Comparison of ENCODE assay signal across 24 cellular contexts in the genomic region with DNA sequence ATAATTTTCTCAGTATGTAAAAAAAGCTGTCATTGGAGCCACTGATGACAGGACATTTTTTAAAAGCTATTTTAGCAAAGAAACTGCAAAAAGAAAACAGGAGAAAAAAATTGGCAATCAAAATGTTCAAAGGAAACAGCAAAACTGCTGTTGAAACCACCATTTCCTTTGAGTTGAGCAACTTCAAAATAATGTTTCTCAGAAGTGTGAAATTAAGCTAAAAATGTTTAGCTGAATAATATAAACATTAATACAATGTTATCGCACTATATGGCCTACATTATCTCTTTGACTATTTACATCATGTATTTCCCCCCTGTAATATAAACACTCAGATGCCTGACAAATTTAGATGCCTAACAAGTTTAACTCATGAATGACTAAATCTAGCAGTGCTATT. TPM values are rescaled to one million over a fixed set of nuclear protein-coding genes. Genes with fewer than 3 reads are reported as not detected.
DNase-seq lines count a peak whose midpoint lies in the region; ATAC-seq and TF ChIP-seq lines count a peak whose summit lies in the region.
"Had no signal": no experiment of that assay in that cellular context is flagged by ENCODE, and none has a peak within 500 bp of the region (broad histone marks: within the 10 kb centered on the region; RNA-seq: fewer than 3 reads in every experiment).

No MANE protein-coding gene starts in this region.

- H3K9ac ChIP-seq in BLaER1 treated with 17β-estradiol and CSF1 and Interleukin-3, amounts not matched to agents 10 nM and 100 nM: no peak overlapping the region; a peak in 1 of 22 replicates
- H3K9ac ChIP-seq: parathyroid adenoma had no signal

- H3K4me2 ChIP-seq in BLaER1 treated with 17β-estradiol and CSF1 and Interleukin-3, amounts not matched to agents 10 nM and 100 nM: peak overlapping the region in 3 of 11 experiments; percentile 2 to 35 (median 6); a peak in 5 of 22 replicates

- peaks cover 3% of the 10 kb centered on the region for H3K9me3 Mint-ChIP-seq in CD8-positive, alpha-beta T cell

- no peak overlapping the region; a peak in 1 of 20 replicates for H3K4me3 ChIP-seq in BLaER1 treated with 17β-estradiol and CSF1 and Interleukin-3, amounts not matched to agents 10 nM and 100 nM
- H3K4me3 ChIP-seq in CD8-positive, alpha-beta T cell (ENCODE audit: low read depth, low read length): no peak overlapping the region
- H3K4me3 ChIP-seq: colonic mucosa, MG63, right atrium auricular region, testis, vagina had no signal

- H3K9me3 ChIP-seq in BLaER1 treated with 17β-estradiol and CSF1 and Interleukin-3, amounts not matched to agents 10 nM and 100 nM (replicated peaks in 1 of 11): peaks cover 28 to 66% (median 42%) of the 10 kb centered on the region in 11 experiments
- no peaks in the 10 kb centered on the region for H3K9me3 ChIP-seq in CD8-positive, alpha-beta T cell (ENCODE audit: low read length)
- H3K9me3 ChIP-seq: colonic mucosa, testis, vagina had no signal

- CTCF ChIA-PET in CD8-positive, alpha-beta T cell (lab: Charles Lee): interaction anchor here (1.3 to 1.4 kb wide), 2 partner anchors 24 to 27 kb away, joined by 4 to 11 read pairs; a partner anchor contains a TSS

- POLR2A ChIA-PET in CD8-positive, alpha-beta T cell (lab: Charles Lee): interaction anchor here (0.9 to 2.0 kb wide), 3 partner anchors 24 to 66 kb away, joined by 3 to 7 read pairs (median 4); a partner anchor contains a TSS

- TF ChIP-seq CTCF in CD8-positive, alpha-beta T cell (IDR thresholded peaks at IDR 0.05): no peak

- peak overlapping the region in 10 of 11 experiments; percentile 10 to 67 (median 51); a peak in 17 of 22 replicates for H3K27ac ChIP-seq in BLaER1 treated with 17β-estradiol and CSF1 and Interleukin-3, amounts not matched to agents 10 nM and 100 nM
- no peak overlapping the region for H3K27ac ChIP-seq in CD8-positive, alpha-beta T cell (ENCODE audit: low read depth, low read length)
- H3K27ac ChIP-seq: colonic mucosa, foreskin keratinocyte, parathyroid adenoma, right atrium auricular region, testis, vagina, WERI-Rb-1 had no signal

- H3K36me3 ChIP-seq in BLaER1 treated with 17β-estradiol and CSF1 and Interleukin-3, amounts not matched to agents 10 nM and 100 nM: peaks cover 0 to 11% (median 0%) of the 10 kb centered on the region in 11 experiments; a peak in 1 of 22 replicates
- no peaks in the 10 kb centered on the region for H3K36me3 ChIP-seq in CD8-positive, alpha-beta T cell (ENCODE audit: insufficient read depth, low read length)
- H3K36me3 ChIP-seq: colonic mucosa, MG63, right atrium auricular region, vagina, WERI-Rb-1 had no signal

- no peak overlapping the region for H3K27ac Mint-ChIP-seq in CD8-positive, alpha-beta T cell
- H3K27ac Mint-ChIP-seq: activated CD4-positive, alpha-beta T cell treated with anti-CD3 and anti-CD28 coated beads, Interleukin-2, amount 10 ng/mL, durations not matched to agents 24 days and 14 days; nephron progenitor cell had no signal

- H3K36me3 Mint-ChIP-seq in CD8-positive, alpha-beta T cell: no peaks in the 10 kb centered on the region

- H3K4me3 Mint-ChIP-seq in CD8-positive, alpha-beta T cell: peak overlapping the region; percentile 40
- H3K4me3 Mint-ChIP-seq: nephron progenitor cell had no signal

- H3K4me1 ChIP-seq in BLaER1 treated with 17β-estradiol and CSF1 and Interleukin-3, amounts not matched to agents 10 nM and 100 nM: peaks cover 0 to 41% (median 5%) of the 10 kb centered on the region in 10 experiments; a peak in 10 of 20 replicates
- peaks cover 28% of the 10 kb centered on the region for H3K4me1 ChIP-seq in CD8-positive, alpha-beta T cell (ENCODE audit: insufficient read depth, low read length)
- H3K4me1 ChIP-seq: colonic mucosa, foreskin keratinocyte, parathyroid adenoma, right atrium auricular region, testis, vagina had no signal

- intact Hi-C loops in CD8-positive, alpha-beta T cell (cut with DNase I, micrococcal nuclease): no loop called here
- intact Hi-C loops in left colon (cut with DNase I, micrococcal nuclease): no loop called here

- no peak for DNase-seq in CD8-positive, alpha-beta T cell
- DNase-seq in MV-4-11 (lab: John Stamatoyannopoulos, UW) (peak; percentile 49), iris pigment epithelial cell (ENCODE audit: low read depth) (peak; percentile 27), DMS153 (lab: John Stamatoyannopoulos, UW) (no peak), left colon (no peak)
- DNase-seq: activated CD4-positive, alpha-beta T cell treated with anti-CD3 and anti-CD28 coated beads, Interleukin-2, amount 10 ng/mL, durations not matched to agents 24 days and 14 days; colonic mucosa; effector memory CD4-positive, alpha-beta T cell; foreskin keratinocyte; GDM1; IMR-90; left ventricle myocardium superior; MG63; midbrain; NCI-H2171; nephron progenitor cell; stimulated activated CD4-positive, alpha-beta T cell treated with anti-CD3 and anti-CD28 coated beads, Interleukin-4, amount 100 ng/mL, for 24 hours; testis; WERI-Rb-1 had no signal

- H4K20me1 ChIP-seq in BLaER1 treated with 17β-estradiol and CSF1 and Interleukin-3, amounts not matched to agents 10 nM and 100 nM: no peaks in the 10 kb centered on the region

- peaks cover 43% of the 10 kb centered on the region for H3K4me1 Mint-ChIP-seq in CD8-positive, alpha-beta T cell (ENCODE audit: low read depth)
- H3K4me1 Mint-ChIP-seq: nephron progenitor cell had no signal

- ATAC-seq in CD8-positive, alpha-beta T cell: peak; percentile 49
- ATAC-seq in HG02973 (IDR thresholded peaks at IDR 0.05; ENCODE audit: unreplicated experiment) (no peak), left colon (no peak)
- ATAC-seq: foreskin keratinocyte, left ventricle myocardium superior had no signal

- H3K27me3 ChIP-seq in BLaER1 treated with 17β-estradiol and CSF1 and Interleukin-3, amounts not matched to agents 10 nM and 100 nM: no peaks in the 10 kb centered on the region
- no peaks in the 10 kb centered on the region for H3K27me3 ChIP-seq in CD8-positive, alpha-beta T cell (ENCODE audit: insufficient read depth, low read length)
- H3K27me3 ChIP-seq: colonic mucosa, foreskin keratinocyte, MG63, right atrium auricular region, testis, vagina had no signal

- no peaks in the 10 kb centered on the region for H3K27me3 Mint-ChIP-seq in CD8-positive, alpha-beta T cell (ENCODE audit: low read depth)

RNA-seq across cellular contexts. Expression of a gene that starts 23.4 kb away (rescaled TPM):
- 10 to 100 TPM; 20.8 to 23.1 TPM for total RNA-seq in CD8-positive, alpha-beta T cell
- 10 to 100 TPM in 1 of 2 donors, 1 to 10 TPM in 1; 4.3 to 12.5 TPM for total RNA-seq in left colon

RNA-seq across cellular contexts. Expression of a gene that starts 54.2 kb away (rescaled TPM):
- total RNA-seq in CD8-positive, alpha-beta T cell: 100 to 1,000 TPM; 158 to 161 TPM
- 10 to 100 TPM; 31.4 to 32.0 TPM for total RNA-seq in left colon

Comparison
In these comparisons a context has a peak if more than half of its experiments do, and no peak if none do; other contexts are left out.
1. DNase-seq: peak in MV-4-11 (single experiment) and iris pigment epithelial cell (single experiment); none in CD8-positive, alpha-beta T cell (0 of 7), DMS153 (single experiment) and left colon (0 of 2).
2. RNA of a gene that starts 54.2 kb away (total RNA-seq): 158 to 161 TPM in CD8-positive, alpha-beta T cell; 31.4 to 32.0 TPM in left colon; every median in the first group is over 4 times any median in the second.